Comparison of ENCODE assay signal across 8 cellular contexts in genomic region chr1:245153645-245154428, GRCh38. TPM values are rescaled to one million over a fixed set of nuclear protein-coding genes. Genes with fewer than 3 reads are reported as not detected.
DNase-seq lines count a peak whose midpoint lies in the region; ATAC-seq and TF ChIP-seq lines count a peak whose summit lies in the region.

No MANE protein-coding gene starts in this region.

- POLR2A ChIA-PET in CD8-positive, alpha-beta T cell (lab: Charles Lee) = no interaction called here
- POLR2A ChIA-PET in HEK293 (lab: Yijun Ruan, JAX) = no interaction called here

- H3K27ac Mint-ChIP-seq in CD8-positive, alpha-beta T cell = no peak overlapping the region
- H3K27ac Mint-ChIP-seq in nephron = peak overlapping the region; percentile 71 to 96 (median 89)

- H3K27me3 Mint-ChIP-seq in CD8-positive, alpha-beta T cell (ENCODE audit: low read depth) = peaks cover 59% of the 10 kb centered on the region
- peaks cover 35% of the 10 kb centered on the region for H3K27me3 Mint-ChIP-seq in nephron (ENCODE audit: low read depth)

- H3K4me3 ChIP-seq in CD8-positive, alpha-beta T cell (ENCODE audit: low read depth, low read length) = peak overlapping the region; percentile 60
- H3K4me3 ChIP-seq in HEK293 (ENCODE audit: low read depth, low read length) (peak overlapping the region; percentile 46), esophagus (ENCODE audit: low read depth in 1 of 2, low read length in 2 of 2) (peak overlapping the region; percentile 42 to 47)

- WGBS in esophagus, 2 donors = 2% methylated on average over 67 to 70 of the region's 70 CpGs

- no peak for DNase-seq in CD8-positive, alpha-beta T cell
- DNase-seq in NCI-H2196 treated with DMSO at 0.1 percent for 48 hours (lab: John Stamatoyannopoulos, UW; ENCODE audit: unreplicated experiment) = no peak

- no peak for ATAC-seq in CD8-positive, alpha-beta T cell
- no peak for ATAC-seq in GM18511 (IDR thresholded peaks at IDR 0.05; ENCODE audit: unreplicated experiment)
- no peak for ATAC-seq in HG03175 (IDR thresholded peaks at IDR 0.05; ENCODE audit: unreplicated experiment)

- intact Hi-C loops in CD8-positive, alpha-beta T cell (cut with DNase I, micrococcal nuclease) = loop anchor here (1.0 to 5.0 kb wide), 8 partner anchors 225 to 1601 kb away; no protein-coding TSS in a partner anchor

- H3K9me3 Mint-ChIP-seq in CD8-positive, alpha-beta T cell = peaks cover 3% of the 10 kb centered on the region
- no peaks in the 10 kb centered on the region for H3K9me3 Mint-ChIP-seq in nephron

- CTCF ChIA-PET in CD8-positive, alpha-beta T cell (lab: Charles Lee) = interaction anchor here (0.6 to 3.6 kb wide), 14 partner anchors 12 to 1339 kb away, joined by 3 to 31 read pairs (median 4); no protein-coding TSS in a partner anchor
- CTCF ChIA-PET in HEK293 (lab: Yijun Ruan, JAX) = interaction anchor here (0.6 to 1.5 kb wide), 11 partner anchors 110 to 1494 kb away, joined by 3 to 6 read pairs (median 4); no protein-coding TSS in a partner anchor

- H3K36me3 ChIP-seq in CD8-positive, alpha-beta T cell (ENCODE audit: insufficient read depth, low read length) = no peaks in the 10 kb centered on the region
- H3K36me3 ChIP-seq in HEK293 (ENCODE audit: control insufficient read depth in 2 of 2, insufficient read depth in 1 of 2, low read length in 2 of 2) (no peaks in the 10 kb centered on the region), esophagus (ENCODE audit: control insufficient read depth in 2 of 2, insufficient read depth in 2 of 2, low read length in 1 of 2) (no peaks in the 10 kb centered on the region)

- H3K36me3 Mint-ChIP-seq in CD8-positive, alpha-beta T cell = no peaks in the 10 kb centered on the region
- H3K36me3 Mint-ChIP-seq in nephron (ENCODE audit: low read depth) = peaks cover 11% of the 10 kb centered on the region

- peaks cover 38% of the 10 kb centered on the region for H3K27me3 ChIP-seq in CD8-positive, alpha-beta T cell (ENCODE audit: insufficient read depth, low read length)
- no peaks in the 10 kb centered on the region for H3K27me3 ChIP-seq in esophagus (ENCODE audit: control insufficient read depth in 1 of 2, insufficient read depth in 2 of 2, low read length in 2 of 2)

- no peak overlapping the region for H3K27ac ChIP-seq in CD8-positive, alpha-beta T cell (ENCODE audit: low read depth, low read length)
- H3K27ac ChIP-seq in HEK293 (ENCODE audit: extremely low read depth, low read depth, low read length) = peak overlapping the region; percentile 16; the same call in 1 of the 2 replicates
- peak overlapping the region; percentile 38; the same call in 1 of the 2 replicates for H3K27ac ChIP-seq in VCaP
- H3K27ac ChIP-seq in esophagus (ENCODE audit: low read depth in 2 of 2, low read length in 1 of 2) = no peak overlapping the region

- H3K4me1 Mint-ChIP-seq in CD8-positive, alpha-beta T cell (ENCODE audit: low read depth) = peaks cover 25% of the 10 kb centered on the region
- peaks cover 20% of the 10 kb centered on the region for H3K4me1 Mint-ChIP-seq in nephron

- peak overlapping the region; percentile 86 for H3K4me3 Mint-ChIP-seq in CD8-positive, alpha-beta T cell
- H3K4me3 Mint-ChIP-seq in nephron = peak overlapping the region; percentile 90 to 93 (median 93)

- TF ChIP-seq CTCF in CD8-positive, alpha-beta T cell (IDR thresholded peaks at IDR 0.05) = no peak
- TF ChIP-seq CTCF in HEK293 (tag by site-specific recombination; IDR thresholded peaks at IDR 0.05) (no peak), VCaP (conservative IDR thresholded peaks at IDR 0.05) (no peak), nephron (IDR thresholded peaks at IDR 0.05; ENCODE audit: unreplicated experiment in 3 of 3) (no peak)

- H3K4me1 ChIP-seq in CD8-positive, alpha-beta T cell (ENCODE audit: insufficient read depth, low read length) = peaks cover 32% of the 10 kb centered on the region
- H3K4me1 ChIP-seq in HEK293 (ENCODE audit: control insufficient read depth, insufficient read depth, low read length) (no peaks in the 10 kb centered on the region; the same call in 1 of the 2 replicates), esophagus (ENCODE audit: control insufficient read depth in 2 of 2, insufficient read depth in 2 of 2, low read length in 1 of 2) (peaks cover 7% of the 10 kb centered on the region in 2 donors)

- no peaks in the 10 kb centered on the region for H3K9me3 ChIP-seq in CD8-positive, alpha-beta T cell (ENCODE audit: low read length)
- H3K9me3 ChIP-seq in HEK293 (ENCODE audit: control insufficient read depth, insufficient read depth, low read depth, low read length) (no peaks in the 10 kb centered on the region), esophagus (ENCODE audit: control insufficient read depth in 2 of 2, insufficient read depth in 1 of 2, low read depth in 1 of 2, low read length in 1 of 2) (no peaks in the 10 kb centered on the region)

TF ChIP-seq in HEK293, 187 proteins besides CTCF, POLR2A, EP300 and RAD21 (continues in another document):
- TF ChIP-seq ZNF148 (tag by site-specific recombination; IDR thresholded peaks at IDR 0.05; ENCODE audit: borderline replicate concordance) (no peak), ZNF639 (tag by site-specific recombination; IDR thresholded peaks at IDR 0.05) (no peak), ZBTB8A (tag by site-specific recombination; IDR thresholded peaks at IDR 0.05) (peak; percentile 82), ZNF830 (tag by site-specific recombination; IDR thresholded peaks at IDR 0.05; ENCODE audit: low read depth) (no peak), RBAK (tag by site-specific recombination; IDR thresholded peaks at IDR 0.05) (no peak), SP7 (tag by site-specific recombination; IDR thresholded peaks at IDR 0.05) (no peak), ZSCAN5A (tag by site-specific recombination; IDR thresholded peaks at IDR 0.05) (no peak), ZNF214 (tag by site-specific recombination; IDR thresholded peaks at IDR 0.05; ENCODE audit: borderline replicate concordance) (no peak), ZNF629 (tag by site-specific recombination; IDR thresholded peaks at IDR 0.05) (no peak), ZNF248 (tag by site-specific recombination; IDR thresholded peaks at IDR 0.05) (no peak), ZNF843 (tag by site-specific recombination; IDR thresholded peaks at IDR 0.05) (no peak), ZNF654 (tag by site-specific recombination; IDR thresholded peaks at IDR 0.05; ENCODE audit: low read depth) (no peak), ZNF501 (tag by site-specific recombination; IDR thresholded peaks at IDR 0.05) (no peak), ZNF645 (tag by site-specific recombination; IDR thresholded peaks at IDR 0.05) (no peak), ZNF677 (tag by site-specific recombination; IDR thresholded peaks at IDR 0.05) (no peak), HOXD13 (CRISPR knock-in tag; IDR thresholded peaks at IDR 0.05; ENCODE audit: borderline replicate concordance) (no peak), MYNN (tag by site-specific recombination; IDR thresholded peaks at IDR 0.05; ENCODE audit: borderline replicate concordance) (no peak)

RNA-seq across cellular contexts. Expression of gene KIF26B, which starts 0.9 kb away (rescaled TPM):
- total RNA-seq in CD8-positive, alpha-beta T cell = not detected
- polyA plus RNA-seq in esophagus = under 1 TPM; 0.04 to 0.12 TPM

Comparison
In these comparisons a context has a peak if more than half of its experiments do, and no peak if none do; other contexts are left out.
1. H3K27ac ChIP-seq: peak in HEK293 (single experiment) and VCaP (single experiment); none in CD8-positive, alpha-beta T cell (single experiment) and esophagus (0 of 2).
2. Peak in every context shown above with its lines, with median percentiles within 50 percentile points of each other: H3K4me3 ChIP-seq.